ENCODE assay signal across 17 cellular contexts in the genomic region with DNA sequence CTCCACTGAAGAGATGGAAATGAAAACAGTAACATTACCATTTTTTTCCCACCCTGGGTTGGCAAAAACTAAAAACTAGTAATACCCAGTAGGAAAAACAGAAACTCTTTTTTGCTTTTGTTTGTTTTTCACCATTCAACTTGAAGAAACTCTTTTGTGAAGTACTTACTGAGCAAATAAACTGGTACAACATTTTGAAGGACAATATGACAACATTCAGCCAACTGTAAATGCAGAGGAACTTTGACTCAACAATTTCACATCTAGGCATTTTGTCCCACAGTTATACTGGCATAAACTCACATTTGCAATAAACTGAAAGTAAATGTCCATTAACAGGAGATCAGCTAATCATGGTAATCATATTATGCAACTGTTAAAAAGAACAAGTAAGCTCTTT.
DNase-seq lines count a peak whose midpoint lies in the region; ATAC-seq, FAIRE-seq and TF ChIP-seq lines count a peak whose summit lies in the region.
"Had no signal": no experiment of that assay in that cellular context is flagged by ENCODE, and none has a peak within 500 bp of the region (broad histone marks: within the 10 kb centered on the region; RNA-seq: fewer than 3 reads in every experiment).

No MANE protein-coding gene starts in this region.

- H3K27me3 ChIP-seq in KMS-11 (ENCODE audit: insufficient read depth, low read depth) (no peaks in the 10 kb centered on the region), GM12878 (replicated peaks in 1 of 2; ENCODE audit: control insufficient read depth in 2 of 2, insufficient read depth in 2 of 2, low read length in 1 of 2) (no peaks in the 10 kb centered on the region), thyroid gland (no peaks in the 10 kb centered on the region)
- H3K27me3 ChIP-seq: BE2C had no signal

- no peaks in the 10 kb centered on the region for H3K27me3 Mint-ChIP-seq in Calu3 (ENCODE audit: unreplicated experiment)

- TF ChIP-seq RAD21 in GM12878 (IDR thresholded peaks at IDR 0.05; ENCODE audit: insufficient read depth, low read depth, low read length) = no peak

- peak; percentile 5 for DNase-seq in DMS53 treated with DMSO at 0.1 percent for 48 hours (lab: John Stamatoyannopoulos, UW; ENCODE audit: unreplicated experiment)
- no peak for DNase-seq in GM12878 (ENCODE audit: low read depth, low spot score)
- DNase-seq in thyroid gland = no peak
- DNase-seq in cerebellar cortex (ENCODE audit: low spot score) = no peak
- no peak for DNase-seq in Calu3
- DNase-seq in NCI-H2171 (lab: John Stamatoyannopoulos, UW) = no peak
- DNase-seq: BE2C; CD8-positive, alpha-beta T cell; COR-L47; GOT3; H9 had no signal

- H3K9ac ChIP-seq in KMS-11 (no peak overlapping the region), GM12878 (ENCODE audit: control insufficient read depth, insufficient read depth, low read length) (no peak overlapping the region)

- POLR2A ChIA-PET in GM12878 (lab: Charles Lee) = interaction anchor here (1.4 kb wide), 1 partner anchor 28 kb away, joined by 4 read pairs; no protein-coding TSS in a partner anchor

- H3K4me1 ChIP-seq in KMS-11 (ENCODE audit: low read depth, poor library complexity, severe bottlenecking) (peaks cover 57% of the 10 kb centered on the region), GM12878 (ENCODE audit: control insufficient read depth, insufficient read depth, low read length) (peaks cover 9% of the 10 kb centered on the region), thyroid gland (peaks cover 20 to 21% of the 10 kb centered on the region in 2 donors)
- H3K4me1 ChIP-seq: BE2C had no signal

- TF ChIP-seq CTCF in KMS-11 (conservative IDR thresholded peaks at IDR 0.05; ENCODE audit: low read depth, low read length) (no peak), GM12878 (IDR thresholded peaks at IDR 0.05 in 2 of 3, conservative IDR thresholded peaks at IDR 0.05 in 1 of 3; ENCODE audit: control insufficient read depth in 2 of 3, extremely low read depth in 1 of 3, insufficient read depth in 1 of 3, low read depth in 3 of 3, low read length in 3 of 3) (no peak), thyroid gland (IDR thresholded peaks at IDR 0.05) (no peak), Calu3 (IDR thresholded peaks at IDR 0.05; ENCODE audit: unreplicated experiment) (no peak)

- TF ChIP-seq POLR2A in GM12878 (IDR thresholded peaks at IDR 0.05; ENCODE audit: low read depth, low read length) (no peak), thyroid gland (IDR thresholded peaks at IDR 0.05) (peak in 1 of 2 donors; percentile 24)

- SMC1A ChIA-PET in GM12878 (lab: Charles Lee; ENCODE audit: uncharacterized antibody, unreplicated experiment) = interaction anchor here (0.7 to 0.8 kb wide), 2 partner anchors 13 to 411 kb away, joined by 3 read pairs; no protein-coding TSS in a partner anchor

- H3K4me3 ChIP-seq in KMS-11 (IDR thresholded peaks at IDR 0.05; ENCODE audit: insufficient read depth, low read depth, low read length) (no peak overlapping the region), GM12878 (no peak overlapping the region), thyroid gland (replicated peaks in 1 of 3) (no peak overlapping the region)
- H3K4me3 ChIP-seq: A549, K562 had no signal

- RAD21 ChIA-PET in GM12878 (lab: Charles Lee; ENCODE audit: unreplicated experiment) = no interaction called here

- H3K9me3 Mint-ChIP-seq in Calu3 (ENCODE audit: low read depth, unreplicated experiment) = no peaks in the 10 kb centered on the region
- H3K9me3 Mint-ChIP-seq: CD14-positive monocyte; CD8-positive, alpha-beta T cell; H9 had no signal

- no TSS peak for BruUV-seq in GM12878 (replicated peaks; lab: Mats Ljungman, UMichigan)
- no TSS peak for BruUV-seq in Calu3 (replicated peaks; lab: Mats Ljungman, UMichigan)

- peaks cover 3% of the 10 kb centered on the region for H3K36me3 Mint-ChIP-seq in Calu3 (ENCODE audit: insufficient read depth, unreplicated experiment)

- H2AFZ ChIP-seq in KMS-11 (ENCODE audit: low read depth) = no peak overlapping the region
- H2AFZ ChIP-seq in GM12878 (ENCODE audit: control insufficient read depth, low read depth, low read length) = no peak overlapping the region

- CTCF ChIA-PET in GM12878 (lab: Yijun Ruan, JAX) = no interaction called here
- CTCF ChIA-PET in Calu3 (lab: Charles Lee) = no interaction called here

- H3K4me2 ChIP-seq in KMS-11 (0 out of 2 replicates have a peak overlapping the region, but pooled peaks have one; percentile 9), GM12878 (ENCODE audit: control insufficient read depth, insufficient read depth) (peak overlapping the region; percentile 49; the same call in 1 of the 2 replicates)
- H3K4me2 ChIP-seq: A549 had no signal

- ATAC-seq in GM12878 = no peak
- ATAC-seq: A549; CD8-positive, alpha-beta T cell; K562 had no signal

- H3K79me2 ChIP-seq in KMS-11 (ENCODE audit: insufficient read depth, low read depth) = peaks cover 61% of the 10 kb centered on the region
- H3K79me2 ChIP-seq in GM12878 (ENCODE audit: control insufficient read depth, insufficient read depth, low read length) = peaks cover 73% of the 10 kb centered on the region

- no peak overlapping the region for H3K4me3 Mint-ChIP-seq in Calu3 (ENCODE audit: low read depth, unreplicated experiment)
- H3K4me3 Mint-ChIP-seq: CD14-positive monocyte; CD8-positive, alpha-beta T cell; H9 had no signal

- intact Hi-C loops in GM12878 (cut with micrococcal nuclease; ENCODE audit: unreplicated experiment) (no loop called here), thyroid gland (cut with DNase I) (no loop called here), Calu3 (cut with micrococcal nuclease; ENCODE audit: unreplicated experiment) (no loop called here)

- H3K27ac ChIP-seq in KMS-11 (no peak overlapping the region), GM12878 (ENCODE audit: control insufficient read depth, insufficient read depth) (no peak overlapping the region), thyroid gland (peak overlapping the region; percentile 41 to 76 (median 68))
- H3K27ac ChIP-seq: A549 had no signal

- no peaks in the 10 kb centered on the region for H3K9me3 ChIP-seq in GM12878 (replicated peaks; ENCODE audit: control insufficient read depth, insufficient read depth, low read length)
- H3K9me3 ChIP-seq in thyroid gland = no peaks in the 10 kb centered on the region
- H3K9me3 ChIP-seq: A549, BE2C had no signal

- H3K4me1 Mint-ChIP-seq in Calu3 (ENCODE audit: low read depth, unreplicated experiment) = peaks cover 45% of the 10 kb centered on the region

- H4K20me1 ChIP-seq in KMS-11 (ENCODE audit: insufficient read depth) = no peaks in the 10 kb centered on the region
- H4K20me1 ChIP-seq in GM12878 (ENCODE audit: control insufficient read depth, insufficient read depth) = no peaks in the 10 kb centered on the region

- H3K27ac Mint-ChIP-seq in Calu3 (ENCODE audit: unreplicated experiment) = no peak overlapping the region
- H3K27ac Mint-ChIP-seq: CD8-positive, alpha-beta T cell; H9 had no signal

- FAIRE-seq in GM12878 (lab: Jason Lieb, UNC) = no peak
- FAIRE-seq: A549, GM18507, HTR-8/SVneo, K562 had no signal

- in situ Hi-C loops in GM12878 (cut with MboI) = no loop called here

- TF ChIP-seq EP300 in GM12878 (IDR thresholded peaks at IDR 0.05; ENCODE audit: borderline replicate concordance in 1 of 2, control insufficient read depth in 1 of 2, low read depth in 2 of 2, low read length in 2 of 2) = no peak

- H3K36me3 ChIP-seq in KMS-11 (ENCODE audit: insufficient read depth) = no peaks in the 10 kb centered on the region
- H3K36me3 ChIP-seq in GM12878 (ENCODE audit: control insufficient read depth in 2 of 2, insufficient read depth in 2 of 2, low read length in 1 of 2) = peaks cover 3 to 4% of the 10 kb centered on the region in 2 experiments; a peak in 3 of 4 replicates
- H3K36me3 ChIP-seq in thyroid gland = no peaks in the 10 kb centered on the region

TF ChIP-seq in GM12878, 131 proteins besides CTCF, POLR2A, EP300 and RAD21:
- TF ChIP-seq, protein P1, sequence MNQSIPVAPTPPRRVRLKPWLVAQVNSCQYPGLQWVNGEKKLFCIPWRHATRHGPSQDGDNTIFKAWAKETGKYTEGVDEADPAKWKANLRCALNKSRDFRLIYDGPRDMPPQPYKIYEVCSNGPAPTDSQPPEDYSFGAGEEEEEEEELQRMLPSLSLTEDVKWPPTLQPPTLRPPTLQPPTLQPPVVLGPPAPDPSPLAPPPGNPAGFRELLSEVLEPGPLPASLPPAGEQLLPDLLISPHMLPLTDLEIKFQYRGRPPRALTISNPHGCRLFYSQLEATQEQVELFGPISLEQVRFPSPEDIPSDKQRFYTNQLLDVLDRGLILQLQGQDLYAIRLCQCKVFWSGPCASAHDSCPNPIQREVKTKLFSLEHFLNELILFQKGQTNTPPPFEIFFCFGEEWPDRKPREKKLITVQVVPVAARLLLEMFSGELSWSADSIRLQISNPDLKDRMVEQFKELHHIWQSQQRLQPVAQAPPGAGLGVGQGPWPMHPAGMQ (IDR thresholded peaks at IDR 0.05; ENCODE audit: borderline replicate concordance) = no peak
- no peak for TF ChIP-seq RBBP5 (conservative IDR thresholded peaks at IDR 0.05)
- no peak for TF ChIP-seq ATF7 (IDR thresholded peaks at IDR 0.05; ENCODE audit: low read depth)
- no peak for TF ChIP-seq RUNX3 (IDR thresholded peaks at IDR 0.05; ENCODE audit: low read length)
- no peak for TF ChIP-seq CREB1 (IDR thresholded peaks at IDR 0.05; ENCODE audit: low read depth)
- TF ChIP-seq SUPT20H (IDR thresholded peaks at IDR 0.05; ENCODE audit: borderline replicate concordance, control insufficient read depth, low read depth, low read length) = no peak

Comparison
In these comparisons a context has a peak if more than half of its experiments do, and no peak if none do; other contexts are left out.
1. H3K27ac ChIP-seq: peak in thyroid gland (3 of 3); none in KMS-11 (single experiment) and GM12878 (single experiment).